20 cellular contexts compared by ENCODE assay signal in the genomic region with DNA sequence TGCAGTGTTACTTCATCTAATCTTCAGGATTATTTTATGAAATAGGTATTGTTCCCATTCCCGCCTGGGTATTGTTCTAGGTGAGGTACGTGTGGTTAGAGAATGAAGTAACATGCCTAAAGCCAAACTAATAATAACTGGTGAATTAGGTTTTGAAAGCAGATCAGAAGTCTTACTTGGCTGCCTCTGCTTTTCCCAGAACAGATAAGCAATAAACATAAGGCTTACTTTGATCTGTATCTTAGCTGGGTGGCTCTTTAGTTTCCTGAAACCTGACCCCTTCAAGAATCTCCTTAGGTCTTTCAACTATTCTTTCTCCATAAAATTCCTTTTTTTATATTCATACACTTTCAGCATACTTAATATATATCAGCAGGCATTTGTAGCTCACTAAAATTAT.
DNase-seq lines count a peak whose midpoint lies in the region; ATAC-seq and TF ChIP-seq lines count a peak whose summit lies in the region.
"Had no signal": no experiment of that assay in that cellular context is flagged by ENCODE, and none has a peak within 500 bp of the region (broad histone marks: within the 10 kb centered on the region; RNA-seq: fewer than 3 reads in every experiment).

No MANE protein-coding gene starts in this region.

- no peak overlapping the region for H3K4me3 ChIP-seq in breast epithelium
- H3K4me3 ChIP-seq in PC-9, result no peak overlapping the region
- H3K4me3 ChIP-seq: A549, body of pancreas, GM23338, sigmoid colon had no signal

- H3K27me3 ChIP-seq in breast epithelium (no peaks in the 10 kb centered on the region), PC-9 (ENCODE audit: insufficient read depth, low read depth) (no peaks in the 10 kb centered on the region)
- H3K27me3 ChIP-seq: body of pancreas, sigmoid colon had no signal

- H3K4me3 Mint-ChIP-seq in MCF 10A (ENCODE audit: unreplicated experiment), result no peak overlapping the region
- H3K4me3 Mint-ChIP-seq in stimulated activated memory B cell treated with anti-CD40 and anti-IgM and Interleukin-4, amounts not matched to agents 10 μg/mL and 1 μg/mL and 100 μg/mL, for 72 hours, result no peak overlapping the region
- H3K4me3 Mint-ChIP-seq: GM23338, nephron had no signal

- H3K79me2 ChIP-seq in PC-9 (ENCODE audit: low read depth), result no peaks in the 10 kb centered on the region
- H3K79me2 ChIP-seq: parathyroid adenoma had no signal

- no peaks in the 10 kb centered on the region for H3K27me3 Mint-ChIP-seq in MCF 10A (ENCODE audit: insufficient read depth, unreplicated experiment)
- H3K27me3 Mint-ChIP-seq in stimulated activated memory B cell treated with anti-CD40 and anti-IgM and Interleukin-4, amounts not matched to agents 10 μg/mL and 1 μg/mL and 100 μg/mL, for 72 hours, result no peaks in the 10 kb centered on the region

- H3K27ac ChIP-seq in breast epithelium (no peak overlapping the region), PC-9 (no peak overlapping the region)
- H3K27ac ChIP-seq: A549, body of pancreas, parathyroid adenoma, sigmoid colon had no signal

- no peak for TF ChIP-seq POLR2A in breast epithelium (IDR thresholded peaks at IDR 0.05)

- peak; percentile 84 for ATAC-seq in esophagus mucosa
- ATAC-seq in stimulated activated memory B cell treated with anti-CD40 and anti-IgM and Interleukin-4, amounts not matched to agents 10 μg/mL and 1 μg/mL and 100 μg/mL, for 72 hours, result no peak
- no peak for ATAC-seq in HG02798 (IDR thresholded peaks at IDR 0.05; ENCODE audit: poor library complexity, unreplicated experiment)
- ATAC-seq: A549, body of pancreas, GM23338 had no signal

- TF ChIP-seq CTCF in MCF 10A (IDR thresholded peaks at IDR 0.05; ENCODE audit: unreplicated experiment) (no peak), breast epithelium (IDR thresholded peaks at IDR 0.05) (no peak), PC-9 (conservative IDR thresholded peaks at IDR 0.05) (no peak)

- CTCF ChIA-PET in MCF 10A (lab: Yijun Ruan, JAX) (interaction anchor here (2.0 kb wide), 1 partner anchor 225 kb away, joined by 6 read pairs; no protein-coding TSS in a partner anchor), PC-9 (lab: Charles Lee) (no interaction called here)

- H2AFZ ChIP-seq in PC-9, result peak overlapping the region; percentile 5; the same call in 1 of the 2 replicates
- H2AFZ ChIP-seq: GM23338, parathyroid adenoma had no signal

- H3K9me3 ChIP-seq in breast epithelium, result no peaks in the 10 kb centered on the region
- no peaks in the 10 kb centered on the region for H3K9me3 ChIP-seq in PC-9 (ENCODE audit: insufficient read depth, low read depth)
- H3K9me3 ChIP-seq: A549, body of pancreas, sigmoid colon had no signal

- DNase-seq in MCF 10A (ENCODE audit: unreplicated experiment) (peak; percentile 2), breast epithelium (ENCODE audit: low spot score in 2 of 2) (no peak), PC-9 (peak in 1 of 2 experiments; percentile 64), medulla oblongata (ENCODE audit: extremely low spot score) (no peak)
- DNase-seq in NK-92 treated with Interleukin-12 subunit alpha and Interleukin-12 subunit beta, amount 100 ng/mL, for 24 hours (lab: John Stamatoyannopoulos, UW), result no peak
- DNase-seq: activated CD4-positive, alpha-beta T cell treated with anti-CD3 and anti-CD28 coated beads for 48 hours; body of pancreas; effector memory CD4-positive, alpha-beta T cell; mesenchymal stem cell; NCI-H2171; NCI-H524; sigmoid colon; stimulated activated CD4-positive, alpha-beta T cell treated with anti-CD3 and anti-CD28 coated beads, Interleukin-15, amount 100 ng/mL, for 24 hours had no signal

- H3K36me3 Mint-ChIP-seq in MCF 10A (ENCODE audit: insufficient read depth, unreplicated experiment), result no peaks in the 10 kb centered on the region
- H3K36me3 Mint-ChIP-seq in stimulated activated memory B cell treated with anti-CD40 and anti-IgM and Interleukin-4, amounts not matched to agents 10 μg/mL and 1 μg/mL and 100 μg/mL, for 72 hours, result no peaks in the 10 kb centered on the region

- H3K4me1 ChIP-seq in breast epithelium (no peaks in the 10 kb centered on the region), PC-9 (replicated peaks; ENCODE audit: insufficient read depth) (peaks cover 12% of the 10 kb centered on the region; the same call in 1 of the 2 replicates)
- H3K4me1 ChIP-seq: A549, body of pancreas, parathyroid adenoma, sigmoid colon had no signal

- no peaks in the 10 kb centered on the region; the same call in none of the 2 replicates for H3F3A ChIP-seq in PC-9 (ENCODE audit: insufficient read depth, low read depth)

- no peaks in the 10 kb centered on the region for H4K20me1 ChIP-seq in PC-9 (ENCODE audit: insufficient read depth)

- no peak overlapping the region; the same call in 1 of the 2 replicates for H3K4me2 ChIP-seq in PC-9
- H3K4me2 ChIP-seq: A549, GM23338 had no signal

- no peaks in the 10 kb centered on the region for H3K9me2 ChIP-seq in PC-9 (ENCODE audit: insufficient read depth)

- H3K36me3 ChIP-seq in breast epithelium (no peaks in the 10 kb centered on the region), PC-9 (ENCODE audit: low read depth) (no peaks in the 10 kb centered on the region)
- H3K36me3 ChIP-seq: sigmoid colon had no signal

- BruUV-seq in MCF 10A (replicated peaks; lab: Mats Ljungman, UMichigan) (no TSS peak), PC-9 (replicated peaks; lab: Mats Ljungman, UMichigan) (no TSS peak)

- POLR2A ChIA-PET in MCF 10A (lab: Yijun Ruan, JAX) (no interaction called here), PC-9 (lab: Charles Lee; ENCODE audit: unreplicated experiment) (no interaction called here)

- no peaks in the 10 kb centered on the region for H3K4me1 Mint-ChIP-seq in MCF 10A (ENCODE audit: insufficient read depth, unreplicated experiment)
- peaks cover 72% of the 10 kb centered on the region for H3K4me1 Mint-ChIP-seq in stimulated activated memory B cell treated with anti-CD40 and anti-IgM and Interleukin-4, amounts not matched to agents 10 μg/mL and 1 μg/mL and 100 μg/mL, for 72 hours

- no peak overlapping the region for H3K27ac Mint-ChIP-seq in MCF 10A (ENCODE audit: low read depth, unreplicated experiment)
- H3K27ac Mint-ChIP-seq in stimulated activated memory B cell treated with anti-CD40 and anti-IgM and Interleukin-4, amounts not matched to agents 10 μg/mL and 1 μg/mL and 100 μg/mL, for 72 hours, result peak overlapping the region; percentile 82
- H3K27ac Mint-ChIP-seq: GM23338, nephron had no signal

- no peaks in the 10 kb centered on the region for H3K9me3 Mint-ChIP-seq in MCF 10A (ENCODE audit: unreplicated experiment)
- H3K9me3 Mint-ChIP-seq in stimulated activated memory B cell treated with anti-CD40 and anti-IgM and Interleukin-4, amounts not matched to agents 10 μg/mL and 1 μg/mL and 100 μg/mL, for 72 hours, result no peaks in the 10 kb centered on the region
- H3K9me3 Mint-ChIP-seq: GM23338, nephron had no signal

- intact Hi-C loops in MCF 10A (cut with micrococcal nuclease), result no loop called here
- intact Hi-C loops in breast epithelium (cut with DNase I; ENCODE audit: low total_unique reads), result no loop called here
- intact Hi-C loops in PC-9 (cut with micrococcal nuclease; ENCODE audit: unreplicated experiment), result no loop called here
